ENCODE assay signal across 17 cellular contexts in genomic region chr5:136143312-136143711, GRCh38. TPM values are rescaled to one million over a fixed set of nuclear protein-coding genes. Genes with fewer than 3 reads are reported as not detected.
DNase-seq lines count a peak whose midpoint lies in the region; ATAC-seq and TF ChIP-seq lines count a peak whose summit lies in the region.
"Had no signal": no experiment of that assay in that cellular context is flagged by ENCODE, and none has a peak within 500 bp of the region (broad histone marks: within the 10 kb centered on the region; RNA-seq: fewer than 3 reads in every experiment).

No MANE protein-coding gene starts in this region.

- H3F3A ChIP-seq in SU-DHL-6 (ENCODE audit: insufficient read depth): no peaks in the 10 kb centered on the region

- H3K79me2 ChIP-seq in Karpas-422 (ENCODE audit: low read length) (peaks cover 99% of the 10 kb centered on the region), SU-DHL-6 (ENCODE audit: insufficient read depth, low read length) (peaks cover 100% of the 10 kb centered on the region)

- H2AFZ ChIP-seq in Karpas-422 (ENCODE audit: low read length) (no peak overlapping the region), SU-DHL-6 (ENCODE audit: low read depth, low read length, severe bottlenecking) (no peak overlapping the region)
- H2AFZ ChIP-seq: GM23338 had no signal

- DNase-seq in Right ventricle myocardium superior: no peak
- no peak for DNase-seq in right atrium auricular region (ENCODE audit: low spot score)
- DNase-seq in Karpas-422: no peak
- DNase-seq in psoas muscle: no peak
- DNase-seq in NCI-H446 (lab: John Stamatoyannopoulos, UW): no peak
- no peak for DNase-seq in stimulated activated CD4-positive, alpha-beta T cell treated with anti-CD3 and anti-CD28 coated beads, Interleukin-4, amount 100 ng/mL, for 1 hour
- DNase-seq: ACHN; CD4-positive, CD25-positive, alpha-beta regulatory T cell; DMS53; H7 had no signal

- H4K20me1 ChIP-seq in Karpas-422 (ENCODE audit: insufficient read depth, low read depth, low read length) (peaks cover 51% of the 10 kb centered on the region), SU-DHL-6 (ENCODE audit: low read depth, low read length) (peaks cover 62% of the 10 kb centered on the region)

- TF ChIP-seq CTCF in right atrium auricular region (IDR thresholded peaks at IDR 0.05) (no peak), SU-DHL-6 (IDR thresholded peaks at IDR 0.05; ENCODE audit: insufficient read depth, low read length, poor library complexity, severe bottlenecking) (no peak), psoas muscle (IDR thresholded peaks at IDR 0.05) (no peak)

- no peaks in the 10 kb centered on the region for H3K27me3 ChIP-seq in right atrium auricular region
- no peaks in the 10 kb centered on the region for H3K27me3 ChIP-seq in Karpas-422 (ENCODE audit: low read length)
- no peaks in the 10 kb centered on the region for H3K27me3 ChIP-seq in SU-DHL-6 (ENCODE audit: low read length)
- H3K27me3 ChIP-seq in psoas muscle (ENCODE audit: insufficient read depth in 3 of 3, low read length in 2 of 3): no peaks in the 10 kb centered on the region
- H3K27me3 ChIP-seq: BLaER1 treated with 17β-estradiol and CSF1 and Interleukin-3, amounts not matched to agents 10 nM and 100 nM had no signal

- peak overlapping the region; percentile 16 for H3K4me2 ChIP-seq in Karpas-422 (ENCODE audit: low read depth, low read length, poor library complexity, severe bottlenecking)
- H3K4me2 ChIP-seq in SU-DHL-6 (ENCODE audit: low read depth, low read length, poor library complexity, severe bottlenecking): peak overlapping the region; percentile 16
- H3K4me2 ChIP-seq: GM23338 had no signal

- H3K9ac ChIP-seq in Karpas-422 (ENCODE audit: low read length) (no peak overlapping the region), SU-DHL-6 (ENCODE audit: low read length) (no peak overlapping the region)
- H3K9ac ChIP-seq: BLaER1 treated with 17β-estradiol and CSF1 and Interleukin-3, amounts not matched to agents 10 nM and 100 nM had no signal

- H3K4me3 ChIP-seq in right atrium auricular region: no peak overlapping the region
- no peak overlapping the region for H3K4me3 ChIP-seq in Karpas-422 (ENCODE audit: low read length)
- no peak overlapping the region for H3K4me3 ChIP-seq in SU-DHL-6 (ENCODE audit: insufficient read depth, low read length, poor library complexity, severe bottlenecking)
- H3K4me3 ChIP-seq in psoas muscle: no peak overlapping the region
- H3K4me3 ChIP-seq: BLaER1 treated with 17β-estradiol and CSF1 and Interleukin-3, amounts not matched to agents 10 nM and 100 nM; GM23338 had no signal

- peaks cover 0 to 71% of the 10 kb centered on the region in 2 donors for H3K4me1 ChIP-seq in right atrium auricular region
- peaks cover 67% of the 10 kb centered on the region for H3K4me1 ChIP-seq in Karpas-422 (ENCODE audit: low read length)
- peaks cover 71% of the 10 kb centered on the region for H3K4me1 ChIP-seq in psoas muscle

- H3K9me2 ChIP-seq in Karpas-422 (replicated peaks; ENCODE audit: insufficient read depth, low read length) (no peaks in the 10 kb centered on the region), SU-DHL-6 (replicated peaks; ENCODE audit: insufficient read depth, low read length) (no peaks in the 10 kb centered on the region)

- H3K27ac ChIP-seq in right atrium auricular region: no peak overlapping the region
- no peak overlapping the region for H3K27ac ChIP-seq in Karpas-422 (ENCODE audit: low read length)
- H3K27ac ChIP-seq in SU-DHL-6 (ENCODE audit: low read depth, low read length): peak overlapping the region; percentile 1; the same call in 1 of the 2 replicates
- H3K27ac ChIP-seq in psoas muscle: no peak overlapping the region
- H3K27ac ChIP-seq: BLaER1 treated with 17β-estradiol and CSF1 and Interleukin-3, amounts not matched to agents 10 nM and 100 nM had no signal

- ATAC-seq in Right ventricle myocardium superior (ENCODE audit: poor library complexity): peak; percentile 13
- ATAC-seq in psoas muscle: peak; percentile 37 to 70 (median 67)
- ATAC-seq in GM19351 (IDR thresholded peaks at IDR 0.05; ENCODE audit: unreplicated experiment): no peak
- ATAC-seq: GM23338 had no signal

- no peaks in the 10 kb centered on the region for H3K36me3 ChIP-seq in right atrium auricular region
- peaks cover 2% of the 10 kb centered on the region; the same call in 1 of the 2 replicates for H3K36me3 ChIP-seq in Karpas-422 (ENCODE audit: insufficient read depth, low read length)
- peaks cover 9% of the 10 kb centered on the region; the same call in 1 of the 2 replicates for H3K36me3 ChIP-seq in SU-DHL-6 (ENCODE audit: low read length)
- H3K36me3 ChIP-seq in psoas muscle (ENCODE audit: insufficient read depth in 1 of 2, low read depth in 1 of 2): no peaks in the 10 kb centered on the region

- WGBS in psoas muscle, 3 donors: 64 to 80% (median 67%) methylated on average over 6 of the region's 6 CpGs

- no peaks in the 10 kb centered on the region for H3K9me3 ChIP-seq in right atrium auricular region
- H3K9me3 ChIP-seq in Karpas-422 (ENCODE audit: low read length): no peaks in the 10 kb centered on the region
- H3K9me3 ChIP-seq in SU-DHL-6 (ENCODE audit: insufficient read depth, low read length): no peaks in the 10 kb centered on the region
- H3K9me3 ChIP-seq in psoas muscle: no peaks in the 10 kb centered on the region
- H3K9me3 ChIP-seq: BLaER1 treated with 17β-estradiol and CSF1 and Interleukin-3, amounts not matched to agents 10 nM and 100 nM had no signal

- intact Hi-C loops in Right ventricle myocardium superior (cut with DNase I): no loop called here
- intact Hi-C loops in psoas muscle (cut with DNase I): no loop called here

RNA-seq across cellular contexts. Expression of gene SMAD5, which starts 10.7 kb away (rescaled TPM):
- total RNA-seq in Right ventricle myocardium superior (37.2 TPM), right atrium auricular region (10 to 100 TPM; 25.0 to 26.7 TPM), psoas muscle (10 to 100 TPM; 35.8 to 49.6 (median 39.8) TPM)
- 18.5 and 38.3 TPM in 2 replicates for total RNA-seq in Karpas-422 (2014; rRNA removed; shearing (Covaris generic); ENCODE audit: low replicate concordance)
- polyA plus RNA-seq in psoas muscle: 10 to 100 TPM in 1 of 3 donors, 1 to 10 TPM in 2; 9.2 to 22.5 (median 9.8) TPM

RNA-seq across cellular contexts. Expression of gene SMIM32, which starts 49.6 kb away (rescaled TPM):
- total RNA-seq in Right ventricle myocardium superior: not detected
- not detected for total RNA-seq in right atrium auricular region
- total RNA-seq in Karpas-422 (2014; rRNA removed; shearing (Covaris generic); ENCODE audit: low replicate concordance): not detected in 2 replicates
- total RNA-seq in psoas muscle: under 1 TPM in 2 of 4 donors, not detected in 2; 0.36 to 0.82 TPM
- polyA plus RNA-seq in psoas muscle: under 1 TPM in 2 of 3 donors, not detected in 1; 0.06 to 0.10 TPM
- total RNA-seq: A172; CD4-positive, CD25-positive, alpha-beta regulatory T cell; Daoy; HT1080 had no signal
- polyA plus RNA-seq: CD4-positive, CD25-positive, alpha-beta regulatory T cell had no signal
